ENCODE assay signal across 19 cellular contexts in the genomic region with DNA sequence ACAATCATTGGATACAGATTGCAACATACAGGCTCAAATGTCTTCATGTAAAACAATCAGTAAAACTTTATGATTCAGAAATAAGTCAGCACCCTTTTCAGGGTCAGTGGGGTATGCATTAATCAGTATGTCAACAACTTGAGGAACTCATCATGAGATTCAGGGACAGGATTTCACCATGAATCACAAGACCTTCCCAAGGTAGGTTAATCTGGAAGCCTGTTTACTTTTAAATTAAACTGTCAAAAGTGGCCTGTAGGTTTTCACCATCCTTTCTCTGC.
A peak's percentile ranks its signal among the peaks of the same experiment; 100 is the strongest.
DNase-seq lines count a peak whose midpoint lies in the region; ATAC-seq and TF ChIP-seq lines count a peak whose summit lies in the region.
"Had no signal": no experiment of that assay in that cellular context is flagged by ENCODE, and none has a peak within 500 bp of the region (broad histone marks: within the 10 kb centered on the region; RNA-seq: fewer than 3 reads in every experiment).

No MANE protein-coding gene starts in this region.

- H3K4me1 ChIP-seq in GM23248 (ENCODE audit: insufficient read depth), result no peaks in the 10 kb centered on the region
- H3K4me1 ChIP-seq: BE2C, spleen had no signal

- H3K4me3 ChIP-seq in GM23248 (no peak overlapping the region), epithelial cell of proximal tubule (ENCODE audit: low read depth, low read length) (no peak overlapping the region)
- H3K4me3 ChIP-seq: lung, spleen had no signal

- TF ChIP-seq CTCF in epithelial cell of proximal tubule (conservative IDR thresholded peaks at IDR 0.05; ENCODE audit: low read depth, low read length), result no peak

- no peaks in the 10 kb centered on the region for H3K36me3 ChIP-seq in GM23248 (ENCODE audit: low read depth)
- H3K36me3 ChIP-seq: BE2C had no signal

- DNase-seq in GM23248 (peak; percentile 30), RPMI7951 (ENCODE audit: low read depth) (peak; percentile 28), epithelial cell of proximal tubule (ENCODE audit: low read depth) (peak; percentile 20), non-pigmented ciliary epithelial cell (ENCODE audit: low read depth) (peak; percentile 56), cerebellar nuclear complex (lab: John Stamatoyannopoulos, UW) (no peak)
- no peak for DNase-seq in activated naive CD4-positive, alpha-beta T cell (lab: John Stamatoyannopoulos, UW)
- DNase-seq: activated CD4-positive, alpha-beta T cell treated with anti-CD3 and anti-CD28 coated beads for 48 hours; activated naive CD4-positive, alpha-beta T cell treated with Interleukin-2 at 50 U/mL for 16 hours; BE2C; naive B cell; NCI-H1048; NCI-H2081; NCI-H69; posterior cingulate gyrus; spleen had no signal

- H3K9me2 ChIP-seq in GM23248 (ENCODE audit: insufficient read depth), result no peaks in the 10 kb centered on the region; the same call in none of the 2 replicates

- H3K4me2 ChIP-seq in GM23248 (ENCODE audit: unreplicated experiment), result no peak overlapping the region

- ATAC-seq in HG03095 (IDR thresholded peaks at IDR 0.05; ENCODE audit: unreplicated experiment) (no peak), GM21576 (IDR thresholded peaks at IDR 0.05; ENCODE audit: unreplicated experiment) (no peak)
- ATAC-seq: SK-N-SH treated with all-trans-retinoic acid at 6 μM for 48 hours had no signal

- no peaks in the 10 kb centered on the region for H3K9me3 ChIP-seq in GM23248 (ENCODE audit: low read depth)
- H3K9me3 ChIP-seq: BE2C had no signal

- no peak overlapping the region for H2AFZ ChIP-seq in GM23248

- in situ Hi-C loops in GM23248 (cut with MboI), result no loop called here

- no peak overlapping the region for H3K27ac ChIP-seq in GM23248
- H3K27ac ChIP-seq: spleen had no signal

- H4K20me1 ChIP-seq in GM23248 (ENCODE audit: insufficient read depth), result no peaks in the 10 kb centered on the region

- no peaks in the 10 kb centered on the region for H3F3A ChIP-seq in GM23248 (ENCODE audit: insufficient read depth)

- no peak overlapping the region for H3K9ac ChIP-seq in GM23248

- H3K27me3 ChIP-seq in GM23248 (replicated peaks; ENCODE audit: insufficient read depth), result no peaks in the 10 kb centered on the region
- H3K27me3 ChIP-seq: BE2C, spleen had no signal

- H3K79me2 ChIP-seq in GM23248 (ENCODE audit: insufficient read depth), result no peaks in the 10 kb centered on the region

Comparison
In these comparisons a context has a peak if more than half of its experiments do, and no peak if none do; other contexts are left out.
1. DNase-seq: peak in GM23248 (single experiment), RPMI7951 (single experiment), epithelial cell of proximal tubule (single experiment) and non-pigmented ciliary epithelial cell (single experiment); none in activated naive CD4-positive, alpha-beta T cell (0 of 4) and cerebellar nuclear complex (0 of 2).